ENCODE assay signal across 4 cellular contexts in genomic region chr4:174222266-174222872, GRCh38.
TF ChIP-seq lines count a peak whose summit lies in the region.

No MANE protein-coding gene starts in this region.

TF ChIP-seq in SK-N-SH, 30 proteins besides CTCF, POLR2A, EP300 and RAD21:
- TF ChIP-seq SMC3 (IDR thresholded peaks at IDR 0.05; ENCODE audit: low read depth, low read length), result peak; percentile 51
- TF ChIP-seq RXRA (IDR thresholded peaks at IDR 0.05; ENCODE audit: borderline replicate concordance, low read depth), result no peak
- no peak for TF ChIP-seq IRF3 (IDR thresholded peaks at IDR 0.05; ENCODE audit: low read depth, low read length)
- TF ChIP-seq RCOR1 (IDR thresholded peaks at IDR 0.05; ENCODE audit: low read length), result no peak

TF ChIP-seq in SK-N-SH treated with all-trans-retinoic acid at 6 μM for 48 hours, 23 proteins besides CTCF, POLR2A, EP300 and RAD21:
- TF ChIP-seq ARNTL (CRISPR knock-in tag; IDR thresholded peaks at IDR 0.05; ENCODE audit: borderline replicate concordance, low read depth) (no peak), PATZ1 (CRISPR knock-in tag; IDR thresholded peaks at IDR 0.05; ENCODE audit: borderline replicate concordance) (no peak), ZFP3 (CRISPR knock-in tag; IDR thresholded peaks at IDR 0.05) (no peak), ESRRG (CRISPR knock-in tag; IDR thresholded peaks at IDR 0.05) (no peak), ISL1 (CRISPR knock-in tag; IDR thresholded peaks at IDR 0.05) (no peak)

TF ChIP-seq in IMR-90, 13 proteins besides CTCF, POLR2A, EP300 and RAD21:
- TF ChIP-seq BHLHE40 (IDR thresholded peaks at IDR 0.05; ENCODE audit: low read depth, low read length) (no peak), SMC3 (IDR thresholded peaks at IDR 0.05; ENCODE audit: low read depth, low read length) (peak; percentile 48)

TF ChIP-seq in K562, 482 proteins besides CTCF, POLR2A, EP300 and RAD21:
- no peak for TF ChIP-seq CHD4 (IDR thresholded peaks at IDR 0.05; ENCODE audit: insufficient read depth, insufficient replicate concordance, low read depth, low read length, poor library complexity, severe bottlenecking)
- no peak for TF ChIP-seq UBTF (IDR thresholded peaks at IDR 0.05; ENCODE audit: borderline replicate concordance in 1 of 2, low read depth in 2 of 2, low read length in 2 of 2)
- TF ChIP-seq E2F3 (CRISPR knock-in tag; IDR thresholded peaks at IDR 0.05), result no peak
- no peak for TF ChIP-seq POU5F1 (IDR thresholded peaks at IDR 0.05; ENCODE audit: borderline replicate concordance, low read depth, low read length, partially characterized antibody)
- TF ChIP-seq BRF2 (IDR thresholded peaks at IDR 0.05; ENCODE audit: borderline replicate concordance, insufficient read depth, insufficient read length), result no peak
- TF ChIP-seq SMC3 (conservative IDR thresholded peaks at IDR 0.05; ENCODE audit: insufficient read depth, low read depth, low read length), result peak; percentile 25; the same call in 1 of the 2 replicates
- no peak for TF ChIP-seq CBX8 (IDR thresholded peaks at IDR 0.05; ENCODE audit: borderline replicate concordance, extremely low read depth, low read depth, low read length, poor library complexity, severe bottlenecking)
- peak; percentile 35; the same call in 1 of the 2 replicates for TF ChIP-seq CHAMP1 (IDR thresholded peaks at IDR 0.05)
